8 cellular contexts compared by ENCODE assay signal in the genomic region with DNA sequence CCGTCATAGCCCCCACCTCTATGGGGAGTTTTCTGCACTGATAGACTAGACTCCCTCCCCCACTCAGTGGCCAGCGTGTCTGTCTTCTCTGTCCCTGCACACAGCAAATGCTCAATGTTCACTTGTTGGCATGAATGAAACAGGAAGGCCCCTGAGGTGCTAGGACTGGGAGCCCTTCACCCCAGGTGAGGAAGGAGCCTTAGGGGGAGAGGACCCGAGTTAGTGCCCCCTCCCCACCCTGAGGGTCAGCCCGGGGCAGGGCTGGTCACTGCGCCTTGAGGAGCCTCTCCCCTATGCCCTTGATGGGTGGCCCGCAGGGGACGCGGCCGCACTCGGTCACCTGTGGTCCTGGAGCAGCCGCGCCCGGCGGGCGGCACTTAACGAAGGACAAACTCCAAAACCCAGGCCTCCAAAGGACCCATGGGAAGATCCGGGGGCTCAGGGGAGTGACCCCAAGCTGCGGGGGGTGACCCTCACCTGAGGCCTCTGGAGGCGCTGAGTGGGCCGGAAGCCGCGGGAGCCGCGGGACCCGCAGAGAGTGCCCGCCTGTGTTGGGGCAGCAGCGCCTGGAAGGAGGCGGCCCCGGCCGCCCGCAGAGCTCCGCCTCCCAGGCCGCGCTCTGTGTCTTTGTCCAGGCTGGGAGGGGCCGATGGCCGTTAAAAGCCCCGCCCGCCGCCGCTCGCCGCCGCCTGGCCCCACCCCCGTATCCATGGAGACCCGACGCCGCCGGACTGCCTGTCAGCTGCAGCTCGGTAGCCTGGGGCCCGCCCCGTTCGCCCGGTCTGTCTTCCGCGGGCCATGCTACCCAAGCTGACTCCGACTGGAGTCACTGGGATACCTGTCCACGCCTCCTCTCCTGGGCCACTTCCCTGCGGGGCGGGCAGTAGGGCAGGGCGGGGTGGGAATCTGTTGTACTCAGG. TPM values are rescaled to one million over a fixed set of nuclear protein-coding genes. Genes with fewer than 3 reads are reported as not detected.
DNase-seq lines count a peak whose midpoint lies in the region; ATAC-seq and TF ChIP-seq lines count a peak whose summit lies in the region.

No MANE protein-coding gene starts in this region.

- peaks cover 8% of the 10 kb centered on the region for H3K4me1 ChIP-seq in colonic mucosa

- DNase-seq in Ammon's horn (ENCODE audit: low spot score) (peak; percentile 95), NCI-H460 (ENCODE audit: extremely low read depth, low read depth) (peak; percentile 81), colonic mucosa (peak; percentile 99), left colon (peak; percentile 98 to 99)
- peak; percentile 61 to 76 for DNase-seq in activated CD4-positive, alpha-beta T cell treated with anti-CD3 and anti-CD28 coated beads for 4 hours
- DNase-seq in stimulated activated CD4-positive, alpha-beta T cell treated with anti-CD3 and anti-CD28 coated beads, Interleukin-1b, Interleukin-23, amount 100 ng/mL, for 1 hour (ENCODE audit: low read depth in 2 of 2): peak; percentile 41 to 55

- ATAC-seq in GM19043 (IDR thresholded peaks at IDR 0.05; ENCODE audit: low read depth, unreplicated experiment) (peak; percentile 79), HG03280 (IDR thresholded peaks at IDR 0.05; ENCODE audit: unreplicated experiment) (peak; percentile 91), left colon (peak; percentile 92)

- no peak for TF ChIP-seq CTCF in colonic mucosa (IDR thresholded peaks at IDR 0.05)

- H3K36me3 ChIP-seq in colonic mucosa: no peaks in the 10 kb centered on the region

- intact Hi-C loops in colonic mucosa (cut with DNase I) (no loop called here), left colon (cut with DNase I, micrococcal nuclease) (no loop called here)

- H3K4me3 ChIP-seq in colonic mucosa: peak overlapping the region; percentile 58

- no peaks in the 10 kb centered on the region for H3K9me3 ChIP-seq in colonic mucosa

- no peaks in the 10 kb centered on the region for H3K27me3 ChIP-seq in colonic mucosa

- H3K27ac ChIP-seq in colonic mucosa: peak overlapping the region; percentile 27

- H3K9ac ChIP-seq in colonic mucosa (ENCODE audit: low read depth in 2 of 2, low read length in 2 of 2): peak overlapping the region; percentile 85 to 91

RNA-seq across cellular contexts. Expression of gene FANCD2, which starts 15.4 kb away (rescaled TPM):
- total RNA-seq in NCI-H460 (2014; rRNA removed; shearing (Covaris generic)): 18.2 and 21.0 TPM in 2 replicates
- 52.7 and 70.6 TPM in 2 replicates for polyA plus RNA-seq in NCI-H460 (2014; cell fraction: nucleus; rRNA removed)
- total RNA-seq in colonic mucosa: 10 to 100 TPM in 1 of 2 donors, 1 to 10 TPM in 1; 6.9 to 31.1 TPM
- 10 to 100 TPM in 1 of 2 donors, 1 to 10 TPM in 1; 5.1 to 10.0 TPM for total RNA-seq in left colon

RNA-seq across cellular contexts. Expression of gene EMC3, which starts 24.2 kb away (rescaled TPM):
- total RNA-seq in NCI-H460 (2014; rRNA removed; shearing (Covaris generic)): 63.7 and 71.2 TPM in 2 replicates
- polyA plus RNA-seq in NCI-H460 (2014; cell fraction: nucleus; rRNA removed): 21.3 and 47.4 TPM in 2 replicates
- total RNA-seq in colonic mucosa (10 to 100 TPM; 80.2 to 85.9 TPM), left colon (10 to 100 TPM; 82.5 to 88.5 TPM)

RNA-seq across cellular contexts. Expression of gene PRRT3, which starts 58.6 kb away (rescaled TPM):
- total RNA-seq in NCI-H460 (2014; rRNA removed; shearing (Covaris generic)): 0.45 and 0.72 TPM in 2 replicates
- polyA plus RNA-seq in NCI-H460 (2014; cell fraction: nucleus; rRNA removed): 0.90 and 1.2 TPM in 2 replicates
- total RNA-seq in colonic mucosa (1 to 10 TPM in 1 of 2 donors, under 1 TPM in 1; 0.96 to 1.1 TPM), left colon (1 to 10 TPM; 1.1 to 1.2 TPM)

Comparison
In these comparisons a context has a peak if more than half of its experiments do, and no peak if none do; other contexts are left out.
1. Peak in every context shown above with its lines: DNase-seq, ATAC-seq, H3K4me3 ChIP-seq and H3K27ac ChIP-seq.
2. DNase-seq: peak in every context shown above with its lines; median percentile 99 in colonic mucosa; 98 in left colon; 95 in Ammon's horn; 81 in NCI-H460; 68 in activated CD4-positive, alpha-beta T cell treated with anti-CD3 and anti-CD28 coated beads for 4 hours; 48 in stimulated activated CD4-positive, alpha-beta T cell treated with anti-CD3 and anti-CD28 coated beads, Interleukin-1b, Interleukin-23, amount 100 ng/mL, for 1 hour.